ENCODE assay signal across 8 cellular contexts in the genomic region with DNA sequence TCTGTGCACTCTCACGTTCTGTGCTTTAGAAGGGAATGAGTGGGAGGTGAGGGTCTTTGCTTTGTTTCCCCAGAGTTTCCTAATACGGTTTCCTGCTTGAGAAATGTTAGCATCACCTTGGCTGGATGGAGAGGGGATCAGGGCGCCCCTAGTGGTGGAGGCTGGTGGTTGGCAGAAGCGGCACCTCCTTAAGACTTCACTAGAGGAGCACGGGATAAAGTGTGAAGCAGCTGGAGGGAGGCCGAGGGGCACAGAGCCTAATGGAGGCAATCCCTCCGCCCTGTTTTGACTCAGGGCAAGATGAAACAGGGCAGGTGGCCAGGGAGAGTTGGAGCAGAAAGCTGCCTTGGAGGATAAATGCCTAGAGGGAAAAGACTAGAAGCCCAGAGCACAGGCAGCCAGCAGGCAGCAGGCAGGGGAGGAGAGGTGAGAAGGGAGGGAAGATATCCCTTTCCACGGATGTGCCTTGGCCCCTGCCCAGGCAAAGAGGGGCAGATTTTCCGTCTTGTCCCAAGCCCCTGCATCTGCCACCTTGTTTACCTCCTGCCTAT. TPM values are rescaled to one million over a fixed set of nuclear protein-coding genes. Genes with fewer than 3 reads are reported as not detected.
DNase-seq lines count a peak whose midpoint lies in the region; ATAC-seq, FAIRE-seq and TF ChIP-seq lines count a peak whose summit lies in the region.

No MANE protein-coding gene starts in this region.

- no peaks in the 10 kb centered on the region for H3K9me3 Mint-ChIP-seq in T-cell

- H3K9me3 ChIP-seq in iPS-15b (ENCODE audit: control insufficient read depth, insufficient read depth, low read length): no peaks in the 10 kb centered on the region

- peak overlapping the region; percentile 37 for H3K9ac ChIP-seq in iPS-15b (ENCODE audit: low read depth, low read length)

- H3K4me1 Mint-ChIP-seq in T-cell: peaks cover 1 to 7% (median 3%) of the 10 kb centered on the region in 3 donors

- peak; percentile 63 for DNase-seq in D721Med (ENCODE audit: insufficient read length, low spot score)
- DNase-seq in HS-27A (ENCODE audit: low read depth): peak; percentile 4
- DNase-seq in T-cell: peak; percentile 41 to 78 (median 67)
- peak; percentile 51 for DNase-seq in amniotic epithelial cell (ENCODE audit: low read depth)
- DNase-seq in stimulated activated CD4-positive, alpha-beta T cell treated with anti-CD3 and anti-CD28 coated beads, Interleukin-15, amount 100 ng/mL, for 48 hours (ENCODE audit: low read depth in 2 of 2): peak; percentile 36 to 73

- peak; percentile 83 for TF ChIP-seq CTCF in D721Med (IDR thresholded peaks at IDR 0.05; ENCODE audit: insufficient read depth, missing control alignments)

- ATAC-seq in T-cell (replicated peaks in 1 of 4): peak; percentile 82 to 88 (median 86)
- ATAC-seq in GM21381 (IDR thresholded peaks at IDR 0.05; ENCODE audit: unreplicated experiment): no peak
- no peak for ATAC-seq in HG02840 (IDR thresholded peaks at IDR 0.05; ENCODE audit: low FRiP score, unreplicated experiment)

- H3K36me3 ChIP-seq in iPS-15b (ENCODE audit: control insufficient read depth, insufficient read depth, low read length): no peaks in the 10 kb centered on the region

- FAIRE-seq in D721Med (lab: Jason Lieb, UNC): no peak

- CTCF ChIA-PET in T-cell (lab: Charles Lee): no interaction called here

- H3K27me3 Mint-ChIP-seq in T-cell: peaks cover 47 to 70% of the 10 kb centered on the region in 2 donors

- H3K36me3 Mint-ChIP-seq in T-cell: no peaks in the 10 kb centered on the region

- POLR2A ChIA-PET in T-cell (lab: Charles Lee): no interaction called here

- H3K4me3 Mint-ChIP-seq in T-cell: no peak overlapping the region

- H3K27ac Mint-ChIP-seq in T-cell: no peak overlapping the region

- peaks cover 6% of the 10 kb centered on the region for H3K4me1 ChIP-seq in iPS-15b (ENCODE audit: control insufficient read depth, insufficient read depth, low read length)

- H3K4me3 ChIP-seq in iPS-15b (ENCODE audit: low read depth, low read length): no peak overlapping the region

- peaks cover 57% of the 10 kb centered on the region for H3K27me3 ChIP-seq in iPS-15b (ENCODE audit: control insufficient read depth, insufficient read depth, low read length)

RNA-seq across cellular contexts. Expression of a gene that starts 56.0 kb away (rescaled TPM):
- 10 to 100 TPM; 15.7 to 23.2 (median 17.3) TPM for total RNA-seq in T-cell

Comparison
In these comparisons a context has a peak if more than half of its experiments do, and no peak if none do; other contexts are left out.
1. DNase-seq: peak in every context shown above with its lines; median percentile 67 in T-cell; 63 in D721Med; 54 in stimulated activated CD4-positive, alpha-beta T cell treated with anti-CD3 and anti-CD28 coated beads, Interleukin-15, amount 100 ng/mL, for 48 hours; 51 in amniotic epithelial cell; 4 in HS-27A.
2. ATAC-seq: peak in T-cell (4 of 4); none in GM21381 (single experiment) and HG02840 (single experiment).